In the genomic region with DNA sequence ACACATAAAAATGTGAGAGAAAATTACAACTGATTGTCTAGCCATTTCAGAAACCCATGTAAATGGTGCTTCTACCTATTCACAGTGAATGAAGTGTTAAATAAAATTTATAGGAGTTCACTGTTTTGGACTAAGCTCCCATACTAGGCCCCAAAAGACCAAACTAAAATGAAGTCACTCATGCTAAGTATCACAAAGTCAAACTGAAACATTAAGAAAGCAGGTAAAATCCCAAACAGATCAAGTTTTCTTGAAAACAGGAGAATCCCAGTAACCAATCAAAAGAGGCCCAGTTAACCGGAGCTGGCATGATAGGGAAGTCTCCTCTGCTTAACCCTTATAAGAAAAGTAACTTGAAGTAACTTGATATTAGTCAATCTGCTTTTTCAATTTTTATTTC, we compare ENCODE assay signal across 24 cellular contexts. TPM values are rescaled to one million over a fixed set of nuclear protein-coding genes. Genes with fewer than 3 reads are reported as not detected.
DNase-seq lines count a peak whose midpoint lies in the region; ATAC-seq and TF ChIP-seq lines count a peak whose summit lies in the region.
"Had no signal": no experiment of that assay in that cellular context is flagged by ENCODE, and none has a peak within 500 bp of the region (broad histone marks: within the 10 kb centered on the region; RNA-seq: fewer than 3 reads in every experiment).

No MANE protein-coding gene starts in this region.

- ATAC-seq in HCT116 (no peak), GM21717 (IDR thresholded peaks at IDR 0.05; ENCODE audit: unreplicated experiment) (no peak)
- ATAC-seq: HepG2 had no signal

- 63 to 78% (median 72%) methylated on average over 1 of the region's 1 CpG for WGBS in adrenal gland, 4 donors
- 64% methylated on average over 1 of the region's 1 CpG for WGBS in hepatocyte (ENCODE audit: low lambda C conversion rate, missing lambda C conversion rate)

- BruUV-seq in HCT116 (replicated peaks; lab: Mats Ljungman, UMichigan) = no TSS peak

- CTCF ChIA-PET in HCT116 (lab: Charles Lee) = no interaction called here

- H3K27ac ChIP-seq in HCT116 (ENCODE audit: low read depth, low read length) (no peak overlapping the region), adrenal gland (peak overlapping the region in 3 of 5 donors; percentile 7 to 59 (median 17)), hepatocyte (peak overlapping the region; percentile 22), skeletal muscle tissue (ENCODE audit: low read depth, low read length) (peak overlapping the region; percentile 97)
- H3K27ac ChIP-seq: BLaER1 treated with 17β-estradiol and CSF1 and Interleukin-3, amounts not matched to agents 10 nM and 100 nM; HL-60; RWPE1 had no signal

- no peak for TF ChIP-seq RAD21 in HCT116 (IDR thresholded peaks at IDR 0.05; ENCODE audit: low read depth)

- no peaks in the 10 kb centered on the region for H3K79me2 ChIP-seq in HCT116 (ENCODE audit: insufficient read depth, low read length)
- no peaks in the 10 kb centered on the region for H3K79me2 ChIP-seq in hepatocyte

- RAD21 ChIA-PET in HCT116 (lab: Charles Lee; ENCODE audit: low non-redundant PET in 1 of 2, low total read pairs in 2 of 2, uncharacterized antibody in 2 of 2, unreplicated experiment in 2 of 2) = no interaction called here

- POLR2A ChIA-PET in HCT116 (lab: Charles Lee) = no interaction called here

- H4K20me1 ChIP-seq in HCT116 (ENCODE audit: insufficient read depth) (no peaks in the 10 kb centered on the region), hepatocyte (ENCODE audit: insufficient read depth, poor library complexity, severe bottlenecking) (no peaks in the 10 kb centered on the region)
- H4K20me1 ChIP-seq: BLaER1 treated with 17β-estradiol and CSF1 and Interleukin-3, amounts not matched to agents 10 nM and 100 nM had no signal

- H3K9me2 ChIP-seq in HCT116 (ENCODE audit: insufficient read depth) = no peaks in the 10 kb centered on the region
- H3K9me2 ChIP-seq in hepatocyte (replicated peaks; ENCODE audit: insufficient read depth) = no peaks in the 10 kb centered on the region

- intact Hi-C loops in HCT116 (cut with micrococcal nuclease) = no loop called here
- intact Hi-C loops in adrenal gland (cut with DNase I) = no loop called here

- H3K9me3 ChIP-seq in HCT116 (ENCODE audit: control insufficient read depth in 1 of 2, insufficient read depth in 1 of 2, low read depth in 1 of 2, low read length in 2 of 2) (no peaks in the 10 kb centered on the region), adrenal gland (replicated peaks in 1 of 3) (no peaks in the 10 kb centered on the region), hepatocyte (ENCODE audit: low read depth) (no peaks in the 10 kb centered on the region), skeletal muscle tissue (ENCODE audit: control insufficient read depth in 3 of 3, low read length in 3 of 3) (no peaks in the 10 kb centered on the region)
- H3K9me3 ChIP-seq: BLaER1 treated with 17β-estradiol and CSF1 and Interleukin-3, amounts not matched to agents 10 nM and 100 nM; Caco-2 had no signal

- no peak overlapping the region for H3K4me3 ChIP-seq in HCT116 (replicated peaks in 1 of 2; ENCODE audit: low read depth in 1 of 2, low read length in 2 of 2)
- no peak overlapping the region for H3K4me3 ChIP-seq in adrenal gland
- H3K4me3 ChIP-seq in hepatocyte = no peak overlapping the region
- no peak overlapping the region for H3K4me3 ChIP-seq in skeletal muscle tissue (ENCODE audit: low read length in 3 of 3)
- H3K4me3 ChIP-seq: BLaER1 treated with 17β-estradiol and CSF1 and Interleukin-3, amounts not matched to agents 10 nM and 100 nM had no signal

- H3K9ac ChIP-seq in HCT116 (ENCODE audit: low read length) (no peak overlapping the region), skeletal muscle tissue (ENCODE audit: low read depth in 1 of 3, low read length in 3 of 3) (no peak overlapping the region)
- H3K9ac ChIP-seq: BLaER1 treated with 17β-estradiol and CSF1 and Interleukin-3, amounts not matched to agents 10 nM and 100 nM had no signal

- H3K4me2 ChIP-seq in HCT116 (ENCODE audit: low read length) (no peak overlapping the region), hepatocyte (no peak overlapping the region)
- H3K4me2 ChIP-seq: BLaER1 treated with 17β-estradiol and CSF1 and Interleukin-3, amounts not matched to agents 10 nM and 100 nM had no signal

- no peak for DNase-seq in HCT116 (ENCODE audit: low read depth, low spot score)
- DNase-seq in adrenal gland = no peak
- no peak for DNase-seq in hepatocyte (ENCODE audit: low spot score)
- no peak for DNase-seq in NCI-H1694 treated with DMSO at 0.1 percent for 48 hours (lab: John Stamatoyannopoulos, UW)
- DNase-seq in AG20443 (ENCODE audit: low spot score) = no peak
- DNase-seq: Caco-2; CD4-positive, alpha-beta memory T cell; DMS 273 treated with DMSO at 0.1 percent for 48 hours; DMS79 treated with DMSO at 0.1 percent for 48 hours; H7; KBM-7; NCI-H1092; NCI-H1436 treated with DMSO at 0.1 percent for 48 hours; NCI-H2029; NCI-H226; NCI-H510A treated with DMSO at 0.1 percent for 48 hours; NCI-H748 treated with DMSO at 0.1 percent for 48 hours had no signal

- H2AFZ ChIP-seq in HCT116 (ENCODE audit: low read depth, low read length, poor library complexity, severe bottlenecking) (peak overlapping the region; percentile 83), hepatocyte (no peak overlapping the region)

- no peaks in the 10 kb centered on the region for H3K27me3 ChIP-seq in HCT116 (ENCODE audit: insufficient read depth, low read length)
- H3K27me3 ChIP-seq in adrenal gland = no peaks in the 10 kb centered on the region
- no peaks in the 10 kb centered on the region for H3K27me3 ChIP-seq in hepatocyte
- H3K27me3 ChIP-seq in skeletal muscle tissue (ENCODE audit: control insufficient read depth in 3 of 3, insufficient read depth in 3 of 3, low read length in 3 of 3) = no peaks in the 10 kb centered on the region
- H3K27me3 ChIP-seq: BLaER1 treated with 17β-estradiol and CSF1 and Interleukin-3, amounts not matched to agents 10 nM and 100 nM had no signal

- TF ChIP-seq POLR2A in HCT116 (IDR thresholded peaks at IDR 0.05; ENCODE audit: borderline replicate concordance, extremely low read depth, insufficient read depth, insufficient read length) (no peak), adrenal gland (IDR thresholded peaks at IDR 0.05) (no peak)

- H3K36me3 ChIP-seq in HCT116 (ENCODE audit: control insufficient read depth in 1 of 2, insufficient read depth in 2 of 2, low read length in 2 of 2) = no peaks in the 10 kb centered on the region
- no peaks in the 10 kb centered on the region for H3K36me3 ChIP-seq in adrenal gland (replicated peaks in 1 of 2)
- no peaks in the 10 kb centered on the region for H3K36me3 ChIP-seq in hepatocyte (replicated peaks; ENCODE audit: insufficient read depth, low read depth)
- H3K36me3 ChIP-seq in skeletal muscle tissue (ENCODE audit: control insufficient read depth in 3 of 3, insufficient read depth in 3 of 3, low read length in 3 of 3) = no peaks in the 10 kb centered on the region
- H3K36me3 ChIP-seq: BLaER1 treated with 17β-estradiol and CSF1 and Interleukin-3, amounts not matched to agents 10 nM and 100 nM had no signal

- no peak for TF ChIP-seq CTCF in HCT116 (IDR thresholded peaks at IDR 0.05 in 2 of 3, conservative IDR thresholded peaks at IDR 0.05 in 1 of 3; ENCODE audit: borderline replicate concordance in 1 of 3, insufficient read depth in 1 of 3, low read depth in 2 of 3, low read length in 2 of 3)
- TF ChIP-seq CTCF in adrenal gland (IDR thresholded peaks at IDR 0.05) = no peak
- no peak for TF ChIP-seq CTCF in hepatocyte (IDR thresholded peaks at IDR 0.05; ENCODE audit: poor library complexity)

- H3K4me1 ChIP-seq in HCT116 (ENCODE audit: control insufficient read depth in 1 of 2, insufficient read depth in 2 of 2, low read length in 2 of 2) = peaks cover 18 to 43% of the 10 kb centered on the region in 2 experiments
- H3K4me1 ChIP-seq in adrenal gland (replicated peaks in 1 of 2) = peaks cover 19 to 51% of the 10 kb centered on the region in 2 donors
- H3K4me1 ChIP-seq in hepatocyte (ENCODE audit: insufficient read depth) = peaks cover 15% of the 10 kb centered on the region
- H3K4me1 ChIP-seq in skeletal muscle tissue (ENCODE audit: control insufficient read depth in 3 of 3, insufficient read depth in 3 of 3, low read length in 3 of 3) = peaks cover 10 to 36% (median 27%) of the 10 kb centered on the region in 3 donors
- H3K4me1 ChIP-seq: BLaER1 treated with 17β-estradiol and CSF1 and Interleukin-3, amounts not matched to agents 10 nM and 100 nM had no signal

TF ChIP-seq in HCT116, 20 proteins besides CTCF, POLR2A, EP300 and RAD21 (continues in another document):
- TF ChIP-seq CEBPB (IDR thresholded peaks at IDR 0.05; ENCODE audit: low read depth) (no peak), TCF7L2 (IDR thresholded peaks at IDR 0.05; ENCODE audit: borderline replicate concordance, extremely low read depth, insufficient read depth, insufficient read length) (no peak), SIN3A (IDR thresholded peaks at IDR 0.05; ENCODE audit: low read depth) (no peak), ELF1 (IDR thresholded peaks at IDR 0.05; ENCODE audit: borderline replicate concordance, low read depth) (no peak), EZH2phosphoT487 (IDR thresholded peaks at IDR 0.05; ENCODE audit: borderline replicate concordance) (no peak)

RNA-seq across cellular contexts. Expression of a gene that starts 35.2 kb away (rescaled TPM):
- not detected for total RNA-seq in HCT116 (2021; ENCODE audit: unreplicated experiment)
- polyA plus RNA-seq in HCT116 (2012) = 0.03 TPM in 1 of 2 replicates, not detected in the other
- 1 to 10 TPM in 2 of 8 donors, under 1 TPM in 5, not detected in 1; 0.39 to 5.3 (median 0.86) TPM for total RNA-seq in adrenal gland
- polyA plus RNA-seq in adrenal gland = 1 to 10 TPM; 2.9 to 7.8 (median 3.7) TPM
- not detected in 2 replicates for total RNA-seq in hepatocyte
- not detected in 2 replicates for polyA plus RNA-seq in hepatocyte
- 54.8 TPM for total RNA-seq in skeletal muscle tissue
- total RNA-seq: Caco-2; CD4-positive, alpha-beta memory T cell; H7; HepG2; HT-29 had no signal
- polyA plus RNA-seq: HepG2 had no signal

RNA-seq across cellular contexts. Expression of a gene that starts 56.8 kb away (rescaled TPM):
- total RNA-seq in HCT116 (2021; ENCODE audit: unreplicated experiment) = not detected
- polyA plus RNA-seq in HCT116 (2012) = not detected in 2 replicates
- under 1 TPM in 4 of 8 donors, not detected in 4; 0.14 to 0.52 (median 0.48) TPM for total RNA-seq in adrenal gland
- polyA plus RNA-seq in adrenal gland = under 1 TPM in 2 of 3 donors, not detected in 1; 0.17 to 0.66 TPM
- total RNA-seq in hepatocyte = not detected in 2 replicates
- polyA plus RNA-seq in hepatocyte = 0.09 and 0.11 TPM in 2 replicates
- 2.6 TPM for total RNA-seq in skeletal muscle tissue
- total RNA-seq: Caco-2; CD4-positive, alpha-beta memory T cell; H7; HepG2; HT-29 had no signal
- polyA plus RNA-seq: HepG2 had no signal
